Comparison of ENCODE assay signal across 30 cellular contexts in the genomic region with DNA sequence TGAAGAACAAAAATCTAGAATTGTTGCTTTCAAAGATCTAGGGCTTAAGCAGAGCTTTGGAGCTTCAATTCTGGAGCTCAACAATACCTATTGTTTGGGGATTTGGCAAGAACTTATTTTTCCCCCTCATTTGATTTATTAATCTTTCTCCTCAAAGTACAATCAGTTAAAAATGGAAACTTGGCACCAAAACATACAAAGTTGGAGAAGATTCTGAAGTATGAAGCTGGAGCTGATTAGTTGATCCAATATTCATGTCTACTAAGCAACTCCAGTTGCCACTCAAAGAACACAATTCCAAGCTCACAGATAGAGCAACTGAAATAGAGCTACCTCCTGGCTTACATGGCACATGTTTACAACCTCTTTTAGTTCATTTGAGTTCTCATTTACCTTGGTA. TPM values are rescaled to one million over a fixed set of nuclear protein-coding genes. Genes with fewer than 3 reads are reported as not detected.
DNase-seq lines count a peak whose midpoint lies in the region; ATAC-seq and TF ChIP-seq lines count a peak whose summit lies in the region.
"Had no signal": no experiment of that assay in that cellular context is flagged by ENCODE, and none has a peak within 500 bp of the region (broad histone marks: within the 10 kb centered on the region; RNA-seq: fewer than 3 reads in every experiment).

No MANE protein-coding gene starts in this region.

- no peak for DNase-seq in left ventricle myocardium inferior
- no peak for DNase-seq in cardiac septum (ENCODE audit: low spot score)
- peak; percentile 69 for DNase-seq in globus pallidus (ENCODE audit: low spot score)
- DNase-seq in gastrocnemius medialis = no peak
- DNase-seq in vagina (ENCODE audit: extremely low spot score in 2 of 2) = no peak
- DNase-seq in SJCRH30 = no peak
- DNase-seq in natural killer cell = no peak
- DNase-seq: Caco-2; CD8-positive, alpha-beta T cell; DMS 273 treated with DMSO at 0.1 percent for 48 hours; DMS79; EL; GDM1; GOT3; HFFc6; KBM-7; MV-4-11; NCI-H1105; NCI-H1436 treated with DMSO at 0.1 percent for 48 hours; NCI-H1930; NCI-H2107; NCI-H524 treated with DMSO at 0.1 percent for 48 hours; NCI-H774 had no signal

- no peaks in the 10 kb centered on the region for H3K9me3 ChIP-seq in left ventricle myocardium inferior (replicated peaks)
- no peaks in the 10 kb centered on the region for H3K9me3 ChIP-seq in gastrocnemius medialis
- H3K9me3 ChIP-seq in vagina = no peaks in the 10 kb centered on the region
- no peaks in the 10 kb centered on the region for H3K9me3 ChIP-seq in SJCRH30 (replicated peaks)
- H3K9me3 ChIP-seq: Caco-2, HAP-1 had no signal

- H3K27me3 ChIP-seq in left ventricle myocardium inferior (ENCODE audit: low read depth) (no peaks in the 10 kb centered on the region), gastrocnemius medialis (no peaks in the 10 kb centered on the region), vagina (no peaks in the 10 kb centered on the region), SJCRH30 (no peaks in the 10 kb centered on the region)

- peaks cover 0 to 4% of the 10 kb centered on the region in 2 donors for H3K27me3 Mint-ChIP-seq in natural killer cell (ENCODE audit: low read depth in 2 of 2)

- H3K27ac ChIP-seq in left ventricle myocardium inferior (replicated peaks) (peak overlapping the region; percentile 28), gastrocnemius medialis (peak overlapping the region; percentile 89 to 96 (median 92)), vagina (peak overlapping the region; percentile 41), SJCRH30 (no peak overlapping the region)
- H3K27ac ChIP-seq: 22Rv1, C4-2B had no signal

- ATAC-seq in gastrocnemius medialis (no peak), GM21528 (IDR thresholded peaks at IDR 0.05; ENCODE audit: low FRiP score, unreplicated experiment) (no peak), natural killer cell (no peak)
- ATAC-seq: CD8-positive, alpha-beta T cell; GM12878 had no signal

- peaks cover 13% of the 10 kb centered on the region for H3K36me3 ChIP-seq in left ventricle myocardium inferior
- H3K36me3 ChIP-seq in gastrocnemius medialis = peaks cover 0 to 16% of the 10 kb centered on the region in 2 donors
- no peaks in the 10 kb centered on the region for H3K36me3 ChIP-seq in vagina
- no peaks in the 10 kb centered on the region for H3K36me3 ChIP-seq in SJCRH30
- H3K36me3 ChIP-seq: HAP-1 had no signal

- no peak for TF ChIP-seq POLR2A in gastrocnemius medialis (IDR thresholded peaks at IDR 0.05)
- TF ChIP-seq POLR2A in vagina (IDR thresholded peaks at IDR 0.05) = no peak

- H3K4me3 ChIP-seq in left ventricle myocardium inferior (no peak overlapping the region), gastrocnemius medialis (no peak overlapping the region), vagina (no peak overlapping the region), SJCRH30 (no peak overlapping the region)
- H3K4me3 ChIP-seq: GM12878, HAP-1 had no signal

- peaks cover 5 to 6% of the 10 kb centered on the region in 2 donors for H3K9me3 Mint-ChIP-seq in natural killer cell
- H3K9me3 Mint-ChIP-seq: CD8-positive, alpha-beta T cell; HFFc6 had no signal

- intact Hi-C loops in left ventricle myocardium inferior (cut with micrococcal nuclease) = no loop called here
- intact Hi-C loops in cardiac septum (cut with DNase I) = no loop called here
- intact Hi-C loops in gastrocnemius medialis (cut with DNase I; ENCODE audit: low total_unique reads) = no loop called here
- intact Hi-C loops in vagina (cut with DNase I) = no loop called here
- intact Hi-C loops in natural killer cell (cut with micrococcal nuclease) = no loop called here

- H3K36me3 Mint-ChIP-seq in natural killer cell = no peaks in the 10 kb centered on the region
- H3K36me3 Mint-ChIP-seq: CD8-positive, alpha-beta T cell had no signal

- peaks cover 49% of the 10 kb centered on the region for H3K4me1 ChIP-seq in left ventricle myocardium inferior
- peaks cover 40 to 54% of the 10 kb centered on the region in 2 donors for H3K4me1 ChIP-seq in gastrocnemius medialis
- H3K4me1 ChIP-seq in vagina = peaks cover 32% of the 10 kb centered on the region
- H3K4me1 ChIP-seq in SJCRH30 = peaks cover 6% of the 10 kb centered on the region; the same call in 1 of the 2 replicates

- TF ChIP-seq CTCF in left ventricle myocardium inferior (IDR thresholded peaks at IDR 0.05; ENCODE audit: borderline replicate concordance) = no peak
- no peak for TF ChIP-seq CTCF in gastrocnemius medialis (IDR thresholded peaks at IDR 0.05 in 4 of 5, conservative IDR thresholded peaks at IDR 0.05 in 1 of 5)
- no peak for TF ChIP-seq CTCF in vagina (IDR thresholded peaks at IDR 0.05)
- TF ChIP-seq CTCF in natural killer cell (IDR thresholded peaks at IDR 0.05) = no peak

- in situ Hi-C loops in gastrocnemius medialis (cut with MboI; ENCODE audit: low sequenced_read_pairs in 4 of 4) = no loop called here

- H3K4me1 Mint-ChIP-seq in natural killer cell = no peaks in the 10 kb centered on the region

- H3K27ac Mint-ChIP-seq in natural killer cell = no peak overlapping the region
- H3K27ac Mint-ChIP-seq: B cell; CD8-positive, alpha-beta T cell; HFFc6 had no signal

- no peak overlapping the region for H3K4me3 Mint-ChIP-seq in natural killer cell
- H3K4me3 Mint-ChIP-seq: B cell; CD8-positive, alpha-beta T cell; HFFc6 had no signal

RNA-seq across cellular contexts. Expression of a gene that starts 3.8 kb away (rescaled TPM):
- total RNA-seq in left ventricle myocardium inferior = 5.2 TPM
- total RNA-seq in cardiac septum = 7.5 TPM
- total RNA-seq in gastrocnemius medialis = 100 to 1,000 TPM in 1 of 4 donors, 10 to 100 TPM in 2, 1 to 10 TPM in 1; 6.0 to 125 (median 17.6) TPM
- total RNA-seq in vagina = 12.8 TPM
- 0.91 and 1.1 TPM in 2 replicates for total RNA-seq in SJCRH30 (2014; rRNA removed; shearing (Covaris generic))
- total RNA-seq in natural killer cell = not detected
- total RNA-seq: B cell; CD8-positive, alpha-beta T cell; HFFc6; MCF 10A had no signal
